12 cellular contexts compared by ENCODE assay signal in genomic region chr3:182644800-182645433, GRCh38.
DNase-seq lines count a peak whose midpoint lies in the region; ATAC-seq lines count a peak whose summit lies in the region.
"Had no signal": no experiment of that assay in that cellular context is flagged by ENCODE, and none has a peak within 500 bp of the region (broad histone marks: within the 10 kb centered on the region; RNA-seq: fewer than 3 reads in every experiment).

No MANE protein-coding gene starts in this region.

- no peak overlapping the region for H3K4me3 Mint-ChIP-seq in stimulated activated memory B cell treated with anti-CD40 and anti-IgM and Interleukin-4, amounts not matched to agents 10 μg/mL and 1 μg/mL and 100 μg/mL, for 72 hours

- H3K27ac Mint-ChIP-seq in activated naive CD4-positive, alpha-beta T cell treated with anti-CD3 and anti-CD28 coated beads, Interleukin-2, amount 50 U/mL, for 72 hours, result peak overlapping the region in 1 of 2 donors; percentile 15
- no peak overlapping the region for H3K27ac Mint-ChIP-seq in stimulated activated memory B cell treated with anti-CD40 and anti-IgM and Interleukin-4, amounts not matched to agents 10 μg/mL and 1 μg/mL and 100 μg/mL, for 72 hours

- DNase-seq in activated naive CD4-positive, alpha-beta T cell treated with anti-CD3 and anti-CD28 coated beads, Interleukin-2, amount 50 U/mL, for 72 hours (ENCODE audit: low spot score in 2 of 2), result peak in 1 of 2 donors; percentile 43
- DNase-seq in activated naive CD4-positive, alpha-beta T cell (lab: John Stamatoyannopoulos, UW), result no peak
- DNase-seq in epithelial cell of prostate (ENCODE audit: low read depth, low spot score), result peak; percentile 62
- no peak for DNase-seq in mesenteric fat pad (ENCODE audit: low spot score)
- DNase-seq: midbrain, NCI-H2081, posterior cingulate gyrus, SJCRH30 had no signal

- peak; percentile 91 to 93 for ATAC-seq in activated naive CD4-positive, alpha-beta T cell treated with anti-CD3 and anti-CD28 coated beads, Interleukin-2, amount 50 U/mL, for 72 hours
- ATAC-seq in HG02885 (IDR thresholded peaks at IDR 0.05; ENCODE audit: poor library complexity, unreplicated experiment) (peak; percentile 61), HG02588 (IDR thresholded peaks at IDR 0.05; ENCODE audit: unreplicated experiment) (no peak), HG02981 (IDR thresholded peaks at IDR 0.05; ENCODE audit: unreplicated experiment) (no peak)
- ATAC-seq in stimulated activated memory B cell treated with anti-CD40 and anti-IgM and Interleukin-4, amounts not matched to agents 10 μg/mL and 1 μg/mL and 100 μg/mL, for 72 hours, result peak; percentile 56

- H3K36me3 Mint-ChIP-seq in activated naive CD4-positive, alpha-beta T cell treated with anti-CD3 and anti-CD28 coated beads, Interleukin-2, amount 50 U/mL, for 72 hours, result no peaks in the 10 kb centered on the region
- H3K36me3 Mint-ChIP-seq in stimulated activated memory B cell treated with anti-CD40 and anti-IgM and Interleukin-4, amounts not matched to agents 10 μg/mL and 1 μg/mL and 100 μg/mL, for 72 hours, result no peaks in the 10 kb centered on the region

- peaks cover 8% of the 10 kb centered on the region for H3K27me3 Mint-ChIP-seq in stimulated activated memory B cell treated with anti-CD40 and anti-IgM and Interleukin-4, amounts not matched to agents 10 μg/mL and 1 μg/mL and 100 μg/mL, for 72 hours

- no peaks in the 10 kb centered on the region for H3K9me3 Mint-ChIP-seq in activated naive CD4-positive, alpha-beta T cell treated with anti-CD3 and anti-CD28 coated beads, Interleukin-2, amount 50 U/mL, for 72 hours
- peaks cover 4% of the 10 kb centered on the region for H3K9me3 Mint-ChIP-seq in stimulated activated memory B cell treated with anti-CD40 and anti-IgM and Interleukin-4, amounts not matched to agents 10 μg/mL and 1 μg/mL and 100 μg/mL, for 72 hours

- H3K4me1 Mint-ChIP-seq in stimulated activated memory B cell treated with anti-CD40 and anti-IgM and Interleukin-4, amounts not matched to agents 10 μg/mL and 1 μg/mL and 100 μg/mL, for 72 hours, result no peaks in the 10 kb centered on the region

- H3K27ac ChIP-seq in epithelial cell of prostate, result peak overlapping the region; percentile 55
- H3K27ac ChIP-seq: SJCRH30 had no signal

Comparison
In these comparisons a context has a peak if more than half of its experiments do, and no peak if none do; other contexts are left out.
1. ATAC-seq: peak in activated naive CD4-positive, alpha-beta T cell treated with anti-CD3 and anti-CD28 coated beads, Interleukin-2, amount 50 U/mL, for 72 hours (2 of 2), HG02885 (single experiment) and stimulated activated memory B cell treated with anti-CD40 and anti-IgM and Interleukin-4, amounts not matched to agents 10 μg/mL and 1 μg/mL and 100 μg/mL, for 72 hours (single experiment); none in HG02588 (single experiment) and HG02981 (single experiment).